ENCODE assay signal across 1 cellular context in the genomic region with DNA sequence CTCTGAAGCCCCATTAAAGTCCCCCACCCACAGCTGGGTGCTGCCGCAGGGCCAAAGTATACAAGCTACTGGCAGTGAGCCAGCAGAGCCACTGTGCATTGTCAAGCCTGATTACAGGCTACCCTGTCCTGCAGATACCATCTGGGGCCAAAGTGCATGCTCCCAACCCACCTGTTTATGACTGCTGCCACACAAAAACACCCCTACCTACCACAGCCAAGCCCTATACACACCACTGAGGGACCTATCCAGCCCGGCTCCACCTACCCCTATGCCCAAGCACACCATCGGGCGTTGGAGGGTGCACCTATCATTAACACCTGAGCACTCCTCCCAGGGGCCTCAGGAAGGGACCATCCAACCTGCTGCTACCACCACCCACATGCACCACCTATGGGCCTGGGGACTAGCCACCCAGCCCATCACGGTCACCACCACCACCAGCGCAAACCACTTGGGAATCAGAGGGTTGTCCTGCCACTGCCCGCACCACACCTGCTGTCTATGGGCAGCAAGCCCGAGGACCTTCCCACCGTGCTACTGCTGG.
TF ChIP-seq lines count a peak whose summit lies in the region.

No MANE protein-coding gene starts in this region.

TF ChIP-seq in endothelial cell of umbilical vein, 7 proteins besides CTCF, POLR2A, EP300 and RAD21 (continued from another document):
- TF ChIP-seq FOS (IDR thresholded peaks at IDR 0.05; ENCODE audit: borderline replicate concordance, insufficient read depth, low read length) (no peak), MAX (IDR thresholded peaks at IDR 0.05; ENCODE audit: insufficient read depth, insufficient read length) (no peak)
TF ChIP-seq in endothelial cell of umbilical vein: peak in this region for 0.
